In the genomic region with DNA sequence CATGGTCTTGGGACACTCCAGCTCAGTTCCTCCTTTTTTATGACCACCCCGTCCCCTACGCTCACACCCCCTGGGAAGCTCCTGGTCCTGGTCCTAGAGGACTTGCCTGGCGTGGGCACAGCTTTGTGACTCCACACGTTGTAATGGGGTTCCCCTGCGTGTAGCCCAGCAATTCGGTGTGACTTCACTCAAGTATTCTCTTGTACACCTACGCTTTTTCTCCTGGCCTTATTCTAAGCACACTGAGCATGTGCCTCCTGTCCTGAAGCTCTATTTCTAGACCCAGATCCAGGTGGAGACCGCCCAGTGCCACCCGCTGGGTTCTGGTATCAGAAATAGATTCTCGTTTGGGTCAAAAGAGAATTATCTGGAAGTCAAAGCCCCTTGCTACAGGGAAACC, we compare ENCODE assay signal across 15 cellular contexts. TPM values are rescaled to one million over a fixed set of nuclear protein-coding genes. Genes with fewer than 3 reads are reported as not detected.
DNase-seq lines count a peak whose midpoint lies in the region; ATAC-seq, FAIRE-seq and TF ChIP-seq lines count a peak whose summit lies in the region.
"Had no signal": no experiment of that assay in that cellular context is flagged by ENCODE, and none has a peak within 500 bp of the region (broad histone marks: within the 10 kb centered on the region; RNA-seq: fewer than 3 reads in every experiment).

No MANE protein-coding gene starts in this region.

- TF ChIP-seq POLR2A in IMR-90 (IDR thresholded peaks at IDR 0.05; ENCODE audit: low read depth, low read length), result no peak
- TF ChIP-seq POLR2A in sigmoid colon (IDR thresholded peaks at IDR 0.05), result no peak

- H3K9me3 ChIP-seq in IMR-90 (ENCODE audit: control insufficient read depth, insufficient read depth, low read length), result no peaks in the 10 kb centered on the region
- no peaks in the 10 kb centered on the region for H3K9me3 ChIP-seq in kidney (ENCODE audit: control insufficient read depth in 1 of 2, low read length in 2 of 2)
- no peaks in the 10 kb centered on the region for H3K9me3 ChIP-seq in sigmoid colon

- dilution Hi-C loops in IMR-90 (cut with HindIII; ENCODE audit: low sequenced_read_pairs, unreplicated experiment), result no loop called here

- no peak overlapping the region for H4K8ac ChIP-seq in IMR-90 (ENCODE audit: low read depth in 2 of 2, low read length in 2 of 2)

- H4K91ac ChIP-seq in IMR-90 (ENCODE audit: insufficient read depth, low read depth, low read length), result no peak overlapping the region

- POLR2A ChIA-PET in IMR-90 (lab: Charles Lee; ENCODE audit: unreplicated experiment), result no interaction called here

- no peak for FAIRE-seq in kidney (lab: Jason Lieb, UNC)

- no TSS peak for BruUV-seq in IMR-90 (replicated peaks; lab: Mats Ljungman, UMichigan)

- TF ChIP-seq CTCF in IMR-90 (conservative IDR thresholded peaks at IDR 0.05; ENCODE audit: low read depth, low read length) (no peak), kidney (IDR thresholded peaks at IDR 0.05; ENCODE audit: borderline replicate concordance, extremely low read depth, insufficient read depth) (no peak), sigmoid colon (IDR thresholded peaks at IDR 0.05) (no peak)

- H3K27me3 ChIP-seq in IMR-90 (ENCODE audit: control insufficient read depth, insufficient read depth, low read length) (no peaks in the 10 kb centered on the region), sigmoid colon (no peaks in the 10 kb centered on the region)

- no peak overlapping the region for H2BK15ac ChIP-seq in IMR-90 (ENCODE audit: low read depth, low read length)

- no peak overlapping the region for H3K9ac ChIP-seq in IMR-90 (ENCODE audit: low read depth, low read length)
- no peak overlapping the region for H3K9ac ChIP-seq in kidney (ENCODE audit: low read length in 2 of 2)

- H3K23ac ChIP-seq in IMR-90 (ENCODE audit: low read depth, low read length), result no peak overlapping the region

- H3K14ac ChIP-seq in IMR-90 (replicated peaks; ENCODE audit: low read depth, low read length), result no peak overlapping the region

- CTCF ChIA-PET in IMR-90 (lab: Yijun Ruan, JAX), result interaction anchor here (0.8 kb wide), 1 partner anchor 8 kb away, joined by 4 read pairs; no protein-coding TSS in a partner anchor

- H3K4me1 Mint-ChIP-seq in stimulated activated effector memory CD8-positive, alpha-beta T cell treated with anti-CD3 and anti-CD28 coated beads, Interleukin-12 subunit alpha, Interleukin-12 subunit beta, amount 100 ng/mL, for 72 hours, result peaks cover 19% of the 10 kb centered on the region

- no peak overlapping the region for H2BK20ac ChIP-seq in IMR-90 (ENCODE audit: low read depth, low read length)

- H3K9me1 ChIP-seq in IMR-90 (ENCODE audit: insufficient read depth, low read length), result peaks cover 3% of the 10 kb centered on the region; the same call in 1 of the 2 replicates

- WGBS in IMR-90 (ENCODE audit: extremely low coverage in 2 of 2, insufficient read length in 1 of 2), 2 experiments, result 87% methylated on average over 9 of the region's 10 CpGs; no CpG with 5 or more reads in 1 of the 2 experiments
- 92 to 95% methylated on average over 10 of the region's 10 CpGs for WGBS in sigmoid colon, 2 donors

- ATAC-seq in IMR-90 (ENCODE audit: low read depth) (no peak), HG03565 (IDR thresholded peaks at IDR 0.05; ENCODE audit: unreplicated experiment) (no peak)
- no peak for ATAC-seq in stimulated activated effector memory CD8-positive, alpha-beta T cell treated with anti-CD3 and anti-CD28 coated beads, Interleukin-12 subunit alpha, Interleukin-12 subunit beta, amount 100 ng/mL, for 72 hours

- no peak overlapping the region for H3K4me3 Mint-ChIP-seq in stimulated activated effector memory CD8-positive, alpha-beta T cell treated with anti-CD3 and anti-CD28 coated beads, Interleukin-12 subunit alpha, Interleukin-12 subunit beta, amount 100 ng/mL, for 72 hours

- no peak overlapping the region for H3K4me2 ChIP-seq in IMR-90 (ENCODE audit: low read depth, low read length)

- no peak for DNase-seq in IMR-90
- DNase-seq in kidney, result peak; percentile 22
- DNase-seq in sigmoid colon, result peak; percentile 48
- no peak for DNase-seq in stimulated activated effector memory CD8-positive, alpha-beta T cell treated with anti-CD3 and anti-CD28 coated beads, Interleukin-12 subunit alpha, Interleukin-12 subunit beta, amount 100 ng/mL, for 72 hours (ENCODE audit: low spot score in 2 of 2)
- DNase-seq in NOMO-1 treated with DMSO at 0.1 percent for 48 hours (lab: John Stamatoyannopoulos, UW; ENCODE audit: unreplicated experiment), result no peak
- DNase-seq: AML-193, DMS79, HCEC 1CT, NCI-H1105, NCI-H2081, SHP77 had no signal

- intact Hi-C loops in IMR-90 (cut with micrococcal nuclease), result no loop called here
- intact Hi-C loops in kidney (cut with DNase I), result no loop called here
- intact Hi-C loops in sigmoid colon (cut with DNase I), result no loop called here

- no peak overlapping the region for H4K5ac ChIP-seq in IMR-90 (ENCODE audit: low read depth, low read length)

- in situ Hi-C loops in IMR-90 (cut with MboI; ENCODE audit: low sequenced_read_pairs), result no loop called here

- H3K4me1 ChIP-seq in IMR-90 (ENCODE audit: control insufficient read depth, insufficient read depth, low read length) (no peaks in the 10 kb centered on the region), kidney (ENCODE audit: control insufficient read depth in 1 of 2, insufficient read depth in 1 of 2, low read depth in 1 of 2, low read length in 2 of 2) (peaks cover 0 to 2% of the 10 kb centered on the region in 2 donors), sigmoid colon (peaks cover 0 to 17% (median 8%) of the 10 kb centered on the region in 4 donors)

- H2AK9ac ChIP-seq in IMR-90 (replicated peaks; ENCODE audit: low read depth, low read length, poor library complexity), result peak overlapping the region; percentile 22

- H3K4ac ChIP-seq in IMR-90 (ENCODE audit: low read depth, low read length), result no peak overlapping the region

- no peak overlapping the region for H3K27ac ChIP-seq in IMR-90 (ENCODE audit: insufficient read depth, low read length)
- H3K27ac ChIP-seq in angular gyrus (ENCODE audit: low read depth, low read length), result peak overlapping the region; percentile 11
- no peak overlapping the region for H3K27ac ChIP-seq in kidney (ENCODE audit: low read depth in 2 of 2, low read length in 2 of 2)
- H3K27ac ChIP-seq in sigmoid colon, result no peak overlapping the region

- no peaks in the 10 kb centered on the region for H3K9me3 Mint-ChIP-seq in stimulated activated effector memory CD8-positive, alpha-beta T cell treated with anti-CD3 and anti-CD28 coated beads, Interleukin-12 subunit alpha, Interleukin-12 subunit beta, amount 100 ng/mL, for 72 hours

- no peak for TF ChIP-seq EP300 in sigmoid colon (IDR thresholded peaks at IDR 0.05)

- H2AK5ac ChIP-seq in IMR-90 (ENCODE audit: low read depth, low read length), result no peak overlapping the region

- H3K4me3 ChIP-seq in IMR-90 (ENCODE audit: insufficient read depth, low read depth, low read length) (no peak overlapping the region), kidney (ENCODE audit: low read length in 2 of 2) (no peak overlapping the region), sigmoid colon (no peak overlapping the region)

- H3K56ac ChIP-seq in IMR-90 (ENCODE audit: extremely low read depth, insufficient read depth, low read length), result no peak overlapping the region

- no peaks in the 10 kb centered on the region for H3K79me1 ChIP-seq in IMR-90 (ENCODE audit: low read depth in 1 of 2, low read length in 2 of 2)

- H2BK5ac ChIP-seq in IMR-90 (ENCODE audit: low read depth, low read length, poor library complexity, severe bottlenecking), result no peak overlapping the region

- no peak for TF ChIP-seq RAD21 in IMR-90 (IDR thresholded peaks at IDR 0.05; ENCODE audit: low read length)

- no peak overlapping the region for H2AFZ ChIP-seq in IMR-90 (replicated peaks; ENCODE audit: low read length, poor library complexity)

- H4K20me1 ChIP-seq in IMR-90 (ENCODE audit: insufficient read depth, low read length), result no peaks in the 10 kb centered on the region

- H3K27ac Mint-ChIP-seq in stimulated activated effector memory CD8-positive, alpha-beta T cell treated with anti-CD3 and anti-CD28 coated beads, Interleukin-12 subunit alpha, Interleukin-12 subunit beta, amount 100 ng/mL, for 72 hours, result no peak overlapping the region

- no peaks in the 10 kb centered on the region for H3K36me3 Mint-ChIP-seq in stimulated activated effector memory CD8-positive, alpha-beta T cell treated with anti-CD3 and anti-CD28 coated beads, Interleukin-12 subunit alpha, Interleukin-12 subunit beta, amount 100 ng/mL, for 72 hours

- no peak overlapping the region for H3K18ac ChIP-seq in IMR-90 (ENCODE audit: low read depth, low read length)

- H3K36me3 ChIP-seq in IMR-90 (ENCODE audit: control insufficient read depth, insufficient read depth, low read length) (peaks cover 8% of the 10 kb centered on the region; the same call in 1 of the 2 replicates), kidney (ENCODE audit: control insufficient read depth in 1 of 2, insufficient read depth in 2 of 2, low read length in 2 of 2) (peaks cover 0 to 2% of the 10 kb centered on the region in 2 donors), sigmoid colon (peaks cover 0 to 44% (median 15%) of the 10 kb centered on the region in 4 donors)

- no peak overlapping the region for H2BK120ac ChIP-seq in IMR-90 (ENCODE audit: low read depth, low read length)

TF ChIP-seq in IMR-90, 13 proteins besides CTCF, POLR2A, EP300 and RAD21 (continues in another document):
- TF ChIP-seq RFX5 (IDR thresholded peaks at IDR 0.05; ENCODE audit: low read depth, low read length) (no peak), FOS (IDR thresholded peaks at IDR 0.05; ENCODE audit: low read depth, low read length) (no peak), CEBPB (IDR thresholded peaks at IDR 0.05; ENCODE audit: low read depth, low read length) (no peak), CHD1 (IDR thresholded peaks at IDR 0.05; ENCODE audit: low read depth, low read length) (no peak), USF2 (IDR thresholded peaks at IDR 0.05; ENCODE audit: low read depth, low read length) (no peak), MAZ (IDR thresholded peaks at IDR 0.05; ENCODE audit: borderline replicate concordance, low read depth, low read length) (no peak), NFE2L2 (IDR thresholded peaks at IDR 0.05; ENCODE audit: low read depth, low read length) (no peak)

RNA-seq across cellular contexts. Expression of gene B3GNT7, which starts 36.0 kb away (rescaled TPM):
- total RNA-seq in IMR-90 (2012; rRNA removed) (under 0.01 TPM in 2 replicates), kidney (9.3 TPM), sigmoid colon (1 to 10 TPM; 2.9 to 5.0 (median 3.5) TPM)
- polyA plus RNA-seq in IMR-90 (2012; rRNA removed) (0.03 and 0.07 TPM in 2 replicates), kidney (ENCODE audit: insufficient read depth, low read depth, low replicate concordance) (2.4 TPM), sigmoid colon (10 to 100 TPM; 11.6 to 40.9 (median 12.0) TPM)
- 0.04 and 0.51 TPM in 2 replicates for polyA plus RNA-seq in IMR-90 (2012; cell fraction: cytosol; rRNA removed)
- 0.13 and 0.33 TPM in 2 replicates for polyA plus RNA-seq in IMR-90 (2012; cell fraction: nucleus; rRNA removed; ENCODE audit: low replicate concordance)
- total RNA-seq: LHCN-M2, NCI-H460 had no signal

Comparison
In these comparisons a context has a peak if more than half of its experiments do, and no peak if none do; other contexts are left out.
1. DNase-seq: peak in kidney (single experiment) and sigmoid colon (single experiment); none in IMR-90 (single experiment), stimulated activated effector memory CD8-positive, alpha-beta T cell treated with anti-CD3 and anti-CD28 coated beads, Interleukin-12 subunit alpha, Interleukin-12 subunit beta, amount 100 ng/mL, for 72 hours (0 of 2) and NOMO-1 treated with DMSO at 0.1 percent for 48 hours (single experiment).